In genomic region chr6:54706844-54707243, GRCh38 we compare ENCODE assay signal across 22 cellular contexts.
DNase-seq lines count a peak whose midpoint lies in the region; ATAC-seq and TF ChIP-seq lines count a peak whose summit lies in the region.
"Had no signal": no experiment of that assay in that cellular context is flagged by ENCODE, and none has a peak within 500 bp of the region (broad histone marks: within the 10 kb centered on the region; RNA-seq: fewer than 3 reads in every experiment).

No MANE protein-coding gene starts in this region.

- no peaks in the 10 kb centered on the region for H3K36me3 Mint-ChIP-seq in MCF 10A (ENCODE audit: insufficient read depth, unreplicated experiment)
- H3K36me3 Mint-ChIP-seq in WTC11 = no peaks in the 10 kb centered on the region
- H3K36me3 Mint-ChIP-seq: CD8-positive, alpha-beta T cell had no signal

- H3K36me3 ChIP-seq in breast epithelium = no peaks in the 10 kb centered on the region
- H3K36me3 ChIP-seq: BLaER1 treated with 17β-estradiol and CSF1 and Interleukin-3, amounts not matched to agents 10 nM and 100 nM had no signal

- no peaks in the 10 kb centered on the region for H3K27me3 ChIP-seq in breast epithelium
- H3K27me3 ChIP-seq: BLaER1 treated with 17β-estradiol and CSF1 and Interleukin-3, amounts not matched to agents 10 nM and 100 nM had no signal

- no peak for DNase-seq in MCF 10A (ENCODE audit: unreplicated experiment)
- DNase-seq in breast epithelium (ENCODE audit: low spot score in 2 of 2) = no peak
- no peak for DNase-seq in WTC11 (ENCODE audit: low spot score)
- DNase-seq in COLO829 (ENCODE audit: low spot score) = no peak
- DNase-seq: AML-193; CD4-positive, alpha-beta T cell; CD8-positive, alpha-beta T cell; COR-L47; DMS 273 treated with DMSO at 0.1 percent for 48 hours; DMS153; DMS53; DMS79; DND-41; EL; GDM1 had no signal

- H3K27ac Mint-ChIP-seq in MCF 10A (ENCODE audit: low read depth, unreplicated experiment) = peak overlapping the region; percentile 14
- H3K27ac Mint-ChIP-seq in WTC11 = no peak overlapping the region
- H3K27ac Mint-ChIP-seq: B cell; CD4-positive, alpha-beta T cell; CD8-positive, alpha-beta T cell had no signal

- H3K9me3 Mint-ChIP-seq in MCF 10A (ENCODE audit: unreplicated experiment) (no peaks in the 10 kb centered on the region), WTC11 (0 out of 2 replicates have a peak, but pooled peaks cover 3% of the 10 kb centered on the region)
- H3K9me3 Mint-ChIP-seq: CD4-positive, alpha-beta T cell; CD8-positive, alpha-beta T cell had no signal

- H3K9me3 ChIP-seq in breast epithelium = no peaks in the 10 kb centered on the region
- H3K9me3 ChIP-seq: A549; BLaER1 treated with 17β-estradiol and CSF1 and Interleukin-3, amounts not matched to agents 10 nM and 100 nM had no signal

- POLR2A ChIA-PET in MCF 10A (lab: Yijun Ruan, JAX) = interaction anchor here (0.6 to 0.7 kb wide), 2 partner anchors 208 to 236 kb away, joined by 3 read pairs; no protein-coding TSS in a partner anchor
- POLR2A ChIA-PET in WTC11 (lab: Charles Lee) = no interaction called here

- no peak overlapping the region for H3K4me3 Mint-ChIP-seq in MCF 10A (ENCODE audit: unreplicated experiment)
- H3K4me3 Mint-ChIP-seq in WTC11 = no peak overlapping the region
- H3K4me3 Mint-ChIP-seq: B cell; CD4-positive, alpha-beta T cell; CD8-positive, alpha-beta T cell had no signal

- TF ChIP-seq CTCF in MCF 10A (IDR thresholded peaks at IDR 0.05; ENCODE audit: unreplicated experiment) (no peak), breast epithelium (IDR thresholded peaks at IDR 0.05) (no peak), WTC11 (IDR thresholded peaks at IDR 0.05) (no peak)

- no peaks in the 10 kb centered on the region for H3K27me3 Mint-ChIP-seq in MCF 10A (ENCODE audit: insufficient read depth, unreplicated experiment)
- no peaks in the 10 kb centered on the region for H3K27me3 Mint-ChIP-seq in WTC11 (ENCODE audit: low read depth)
- H3K27me3 Mint-ChIP-seq: B cell; CD4-positive, alpha-beta T cell had no signal

- no peaks in the 10 kb centered on the region for H3K4me1 Mint-ChIP-seq in MCF 10A (ENCODE audit: insufficient read depth, unreplicated experiment)
- peaks cover 30% of the 10 kb centered on the region for H3K4me1 Mint-ChIP-seq in WTC11
- H3K4me1 Mint-ChIP-seq: B cell had no signal

- H3K27ac ChIP-seq in breast epithelium = no peak overlapping the region
- H3K27ac ChIP-seq: 22Rv1; A549; BLaER1 treated with 17β-estradiol and CSF1 and Interleukin-3, amounts not matched to agents 10 nM and 100 nM; C4-2B had no signal

- no peak overlapping the region for H3K4me3 ChIP-seq in breast epithelium
- H3K4me3 ChIP-seq: A549; BLaER1 treated with 17β-estradiol and CSF1 and Interleukin-3, amounts not matched to agents 10 nM and 100 nM; GM12878 had no signal

- BruUV-seq in MCF 10A (replicated peaks; lab: Mats Ljungman, UMichigan) = no TSS peak

- ATAC-seq in WTC11 = peak; percentile 46
- ATAC-seq in GM19035 (IDR thresholded peaks at IDR 0.05; ENCODE audit: unreplicated experiment) = no peak
- ATAC-seq: A549; CD8-positive, alpha-beta T cell; GM12878 had no signal

- no peak for TF ChIP-seq POLR2A in breast epithelium (IDR thresholded peaks at IDR 0.05)

- CTCF ChIA-PET in MCF 10A (lab: Yijun Ruan, JAX) (interaction anchor here (0.6 to 2.2 kb wide), 5 partner anchors 9 to 721 kb away, joined by 4 to 16 read pairs (median 7); no protein-coding TSS in a partner anchor), WTC11 (lab: Charles Lee) (interaction anchor here (0.8 to 4.4 kb wide), 2 partner anchors 12 to 356 kb away, joined by 3 to 35 read pairs; no protein-coding TSS in a partner anchor)

- no peaks in the 10 kb centered on the region for H3K4me1 ChIP-seq in breast epithelium
- H3K4me1 ChIP-seq: A549 had no signal

- intact Hi-C loops in MCF 10A (cut with micrococcal nuclease) = no loop called here
- intact Hi-C loops in breast epithelium (cut with DNase I; ENCODE audit: low total_unique reads) = no loop called here

TF ChIP-seq in WTC11, 78 proteins besides CTCF, POLR2A, EP300 and RAD21:
- TF ChIP-seq ZNF532 (CRISPR knock-in tag; IDR thresholded peaks at IDR 0.05; ENCODE audit: borderline replicate concordance) = no peak
- no peak for TF ChIP-seq ZNF138 (CRISPR knock-in tag; conservative IDR thresholded peaks at IDR 0.05)
- no peak for TF ChIP-seq ZNF232 (CRISPR knock-in tag; IDR thresholded peaks at IDR 0.05)
- no peak for TF ChIP-seq ZNF281 (CRISPR knock-in tag; IDR thresholded peaks at IDR 0.05)
- TF ChIP-seq SMAD4 (CRISPR knock-in tag; IDR thresholded peaks at IDR 0.05) = no peak
- no peak for TF ChIP-seq GTF2I (CRISPR knock-in tag; conservative IDR thresholded peaks at IDR 0.05)
- TF ChIP-seq ZBTB21 (CRISPR knock-in tag; IDR thresholded peaks at IDR 0.05; ENCODE audit: borderline replicate concordance) = no peak
- TF ChIP-seq AFF4 (CRISPR knock-in tag; IDR thresholded peaks at IDR 0.05; ENCODE audit: borderline replicate concordance) = no peak
